Comparison of ENCODE assay signal across 9 cellular contexts in genomic region chr16:53130193-53131049, GRCh38.
DNase-seq lines count a peak whose midpoint lies in the region; ATAC-seq, FAIRE-seq and TF ChIP-seq lines count a peak whose summit lies in the region.
"Had no signal": no experiment of that assay in that cellular context is flagged by ENCODE, and none has a peak within 500 bp of the region (broad histone marks: within the 10 kb centered on the region; RNA-seq: fewer than 3 reads in every experiment).

No MANE protein-coding gene starts in this region.

- H3K36me3 ChIP-seq in keratinocyte (ENCODE audit: control insufficient read depth in 2 of 2, extremely low read depth in 1 of 2, insufficient read depth in 2 of 2, low read length in 2 of 2): no peaks in the 10 kb centered on the region

- H3K27me3 ChIP-seq in keratinocyte (ENCODE audit: control insufficient read depth, extremely low read depth, insufficient read depth, low read length): no peaks in the 10 kb centered on the region

- no peaks in the 10 kb centered on the region for H4K20me1 ChIP-seq in keratinocyte (ENCODE audit: control insufficient read depth, extremely low read depth, insufficient read depth, low read length)

- peak overlapping the region; percentile 77 for H3K4me3 ChIP-seq in AG10803 (ENCODE audit: low read length)
- peak overlapping the region; percentile 65 to 72 (median 70) for H3K4me3 ChIP-seq in keratinocyte (ENCODE audit: control insufficient read depth in 2 of 3, extremely low read depth in 1 of 3, insufficient read depth in 2 of 3, low read depth in 1 of 3, low read length in 3 of 3)

- H3K79me2 ChIP-seq in keratinocyte (ENCODE audit: control insufficient read depth, insufficient read depth, low read length): peaks cover 29% of the 10 kb centered on the region

- peak; percentile 79 for ATAC-seq in GM19025 (IDR thresholded peaks at IDR 0.05; ENCODE audit: low read depth, unreplicated experiment)
- ATAC-seq in HG03280 (IDR thresholded peaks at IDR 0.05; ENCODE audit: unreplicated experiment): peak; percentile 87

- DNase-seq in AG10803 (ENCODE audit: low read depth): peak; percentile 96
- DNase-seq in NCI-H226: peak; percentile 95
- DNase-seq in activated CD4-positive, CD25-positive, alpha-beta regulatory T cell (lab: John Stamatoyannopoulos, UW): peak; percentile 82 to 91 (median 88)
- peak; percentile 95 for DNase-seq in central memory CD4-positive, alpha-beta T cell
- peak; percentile 30 for DNase-seq in keratinocyte (ENCODE audit: low read depth, low spot score)
- peak; percentile 68 to 88 (median 78) for DNase-seq in stimulated activated CD4-positive, alpha-beta T cell treated with anti-CD3 and anti-CD28 coated beads, Interleukin-12 subunit alpha, Interleukin-12 subunit beta, amount 100 ng/mL, for 48 hours (ENCODE audit: low read depth in 2 of 3, low spot score in 1 of 3)

- H2AFZ ChIP-seq in keratinocyte (ENCODE audit: control insufficient read depth, low read length): peak overlapping the region; percentile 79

- peak overlapping the region; percentile 82 for H3K4me2 ChIP-seq in keratinocyte (ENCODE audit: control insufficient read depth, extremely low read depth, insufficient read depth, low read depth, low read length)

- FAIRE-seq in keratinocyte (lab: Jason Lieb, UNC): no peak
- FAIRE-seq: TTC549 had no signal

- peak; percentile 43 for TF ChIP-seq CTCF in AG10803 (conservative IDR thresholded peaks at IDR 0.05; ENCODE audit: low read length)
- peak in 2 of 3 experiments; percentile 57 to 59 for TF ChIP-seq CTCF in keratinocyte (optimal IDR thresholded peaks at IDR 0.05 in 1 of 3, IDR thresholded peaks at IDR 0.05 in 1 of 3, conservative IDR thresholded peaks at IDR 0.05 in 1 of 3; ENCODE audit: extremely low read depth in 1 of 3, insufficient read depth in 2 of 3, low read length in 3 of 3)

- H3K9me1 ChIP-seq in keratinocyte (ENCODE audit: control insufficient read depth, extremely low read depth, insufficient read depth, low read length): no peaks in the 10 kb centered on the region

- peak overlapping the region; percentile 89 for H3K9ac ChIP-seq in keratinocyte (ENCODE audit: control insufficient read depth, extremely low read depth, insufficient read depth, low read length)

- dilution Hi-C loops in keratinocyte (cut with MboI; ENCODE audit: extremely low pct_ligation_motif_present, low sequenced_read_pairs): no loop called here

- H3K9me3 ChIP-seq in keratinocyte (ENCODE audit: control insufficient read depth, low read depth, low read length): no peaks in the 10 kb centered on the region

- H3K4me1 ChIP-seq in keratinocyte (ENCODE audit: control insufficient read depth, extremely low read depth, insufficient read depth, low read length): peaks cover 9% of the 10 kb centered on the region

- peak overlapping the region; percentile 80 for H3K27ac ChIP-seq in keratinocyte (ENCODE audit: control insufficient read depth, insufficient read depth, low read length)

Comparison
In these comparisons a context has a peak if more than half of its experiments do, and no peak if none do; other contexts are left out.
1. Peak in every context shown above with its lines: DNase-seq, ATAC-seq, H3K4me3 ChIP-seq and H3K27ac ChIP-seq.
2. DNase-seq: peak in every context shown above with its lines; median percentile 96 in AG10803; 95 in NCI-H226; 95 in central memory CD4-positive, alpha-beta T cell; 88 in activated CD4-positive, CD25-positive, alpha-beta regulatory T cell; 78 in stimulated activated CD4-positive, alpha-beta T cell treated with anti-CD3 and anti-CD28 coated beads, Interleukin-12 subunit alpha, Interleukin-12 subunit beta, amount 100 ng/mL, for 48 hours; 30 in keratinocyte.